27 cellular contexts compared by ENCODE assay signal in the genomic region with DNA sequence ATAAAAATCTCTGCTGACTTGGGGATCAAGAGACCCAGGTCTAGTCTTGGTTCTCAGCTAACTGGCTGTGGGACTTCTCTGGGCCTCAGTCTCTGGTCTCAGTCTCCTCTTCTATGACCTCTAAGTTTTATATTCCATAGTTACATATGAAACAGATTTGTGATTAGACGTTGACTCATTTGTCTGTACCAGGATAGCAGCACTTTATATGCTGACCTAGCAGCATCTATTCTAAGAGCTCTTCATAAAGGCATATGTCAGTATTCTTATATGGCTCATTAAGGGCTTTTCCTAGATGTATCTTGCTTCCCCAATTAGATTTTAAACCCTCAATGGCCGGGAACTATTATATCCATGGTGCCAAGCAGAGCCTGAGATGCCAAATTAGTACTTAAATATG. TPM values are rescaled to one million over a fixed set of nuclear protein-coding genes. Genes with fewer than 3 reads are reported as not detected.
"Had no signal": no experiment of that assay in that cellular context is flagged by ENCODE, and none has a peak within 500 bp of the region (broad histone marks: within the 10 kb centered on the region; RNA-seq: fewer than 3 reads in every experiment).

No MANE protein-coding gene starts in this region.

- DNase-seq: cortex of kidney; effector memory CD4-positive, alpha-beta T cell; foreskin keratinocyte; heart left ventricle; hippocampal formation; islet precursor cell; mammary epithelial cell; natural killer cell; posterior cingulate gyrus; stimulated activated CD4-positive, alpha-beta T cell treated with anti-CD3 and anti-CD28 coated beads, Interleukin-2, amount 100 ng/mL, for 24 hours; stimulated activated CD4-positive, alpha-beta T cell treated with anti-CD3 and anti-CD28 coated beads, Interleukin-4, amount 100 ng/mL, for 4 hours; stimulated activated naive B cell treated with anti-CD40 and anti-IgM and Interleukin-4, amounts not matched to agents 10 μg/mL and 1 μg/mL and 100 μg/mL, for 72 hours; stimulated activated naive CD8-positive, alpha-beta T cell treated with anti-CD3 and anti-CD28 coated beads, Interleukin-15, amount 100 ng/mL, for 72 hours; substantia nigra; transverse colon had no signal

- ATAC-seq: esophagus mucosa; foreskin keratinocyte; heart left ventricle; left lobe of liver; natural killer cell; sciatic nerve; stimulated activated naive B cell treated with anti-CD40 and anti-IgM and Interleukin-4, amounts not matched to agents 10 μg/mL and 1 μg/mL and 100 μg/mL, for 72 hours; stimulated activated naive CD8-positive, alpha-beta T cell treated with anti-CD3 and anti-CD28 coated beads, Interleukin-15, amount 100 ng/mL, for 72 hours had no signal

- H3K27ac ChIP-seq: foreskin keratinocyte, heart left ventricle, thoracic aorta, transverse colon had no signal

- H3K27me3 ChIP-seq: foreskin keratinocyte, transverse colon had no signal

- H3K4me3 ChIP-seq: heart left ventricle, thoracic aorta, transverse colon had no signal

- H3K36me3 ChIP-seq: heart left ventricle, thoracic aorta, transverse colon had no signal

- H3K4me1 ChIP-seq: foreskin keratinocyte, heart left ventricle, transverse colon had no signal

- H3K9me3 ChIP-seq: heart left ventricle, thoracic aorta, transverse colon had no signal

RNA-seq across cellular contexts. Expression of gene GRPR, which starts 12.7 kb away (rescaled TPM):
- total RNA-seq: esophagus mucosa, left lobe of liver, lower leg skin, mucosa of gallbladder, thoracic aorta had no signal
- polyA plus RNA-seq: foreskin keratinocyte had no signal

RNA-seq across cellular contexts. Expression of gene MAGEB17, which starts 31.2 kb away (rescaled TPM):
- total RNA-seq: cerebellum, esophagus mucosa, foreskin keratinocyte, left lobe of liver, lower leg skin, mammary epithelial cell, mucosa of gallbladder, myocyte, natural killer cell, neural crest cell, osteocyte, pulmonary artery endothelial cell, sciatic nerve, skeletal muscle tissue, thoracic aorta had no signal
- polyA plus RNA-seq: foreskin keratinocyte, mammary epithelial cell had no signal
